9 cellular contexts compared by ENCODE assay signal in genomic region chr22:25747245-25747944, GRCh38. TPM values are rescaled to one million over a fixed set of nuclear protein-coding genes. Genes with fewer than 3 reads are reported as not detected.
A peak's percentile ranks its signal among the peaks of the same experiment; 100 is the strongest.
DNase-seq lines count a peak whose midpoint lies in the region; ATAC-seq and TF ChIP-seq lines count a peak whose summit lies in the region.
"Had no signal": no experiment of that assay in that cellular context is flagged by ENCODE, and none has a peak within 500 bp of the region (broad histone marks: within the 10 kb centered on the region; RNA-seq: fewer than 3 reads in every experiment).

No MANE protein-coding gene starts in this region.

- H3K4me1 Mint-ChIP-seq in activated T-cell treated with anti-CD3 and anti-CD28 coated beads, Interleukin-2, amount 50 U/mL, for 24 hours (ENCODE audit: low read depth): peaks cover 34% of the 10 kb centered on the region

- no peak overlapping the region for H3K27ac Mint-ChIP-seq in activated T-cell treated with anti-CD3 and anti-CD28 coated beads, Interleukin-2, amount 50 U/mL, for 24 hours

- no peak overlapping the region for H3K4me3 Mint-ChIP-seq in activated T-cell treated with anti-CD3 and anti-CD28 coated beads, Interleukin-2, amount 50 U/mL, for 24 hours

- no peaks in the 10 kb centered on the region for H3K36me3 Mint-ChIP-seq in activated T-cell treated with anti-CD3 and anti-CD28 coated beads, Interleukin-2, amount 50 U/mL, for 24 hours (ENCODE audit: low read depth)

- TF ChIP-seq CTCF in RWPE1 (conservative IDR thresholded peaks at IDR 0.05; ENCODE audit: low read depth): no peak

- peak overlapping the region; percentile 56 for H3K27ac ChIP-seq in RWPE1
- H3K27ac ChIP-seq: neutrophil had no signal

- peak; percentile 92 for DNase-seq in GM04503 (ENCODE audit: low read depth)
- DNase-seq in RWPE1 (ENCODE audit: low spot score): peak; percentile 36
- peak; percentile 64 to 75 for DNase-seq in erythroblast (lab: John Stamatoyannopoulos, UW)
- DNase-seq in posterior vena cava (ENCODE audit: low spot score): peak; percentile 94
- no peak for DNase-seq in activated T-cell treated with anti-CD3 and anti-CD28 coated beads, Interleukin-2, amount 50 U/mL, for 48 hours
- DNase-seq in activated T-cell treated with anti-CD3 and anti-CD28 coated beads, Interleukin-2, amount 50 U/mL, for 24 hours: no peak

- ATAC-seq in GM21619 (IDR thresholded peaks at IDR 0.05; ENCODE audit: unreplicated experiment) (no peak), HG02840 (IDR thresholded peaks at IDR 0.05; ENCODE audit: low FRiP score, unreplicated experiment) (no peak)

- H3K9me3 Mint-ChIP-seq in activated T-cell treated with anti-CD3 and anti-CD28 coated beads, Interleukin-2, amount 50 U/mL, for 24 hours: no peaks in the 10 kb centered on the region

- peaks cover 16% of the 10 kb centered on the region for H3K27me3 Mint-ChIP-seq in activated T-cell treated with anti-CD3 and anti-CD28 coated beads, Interleukin-2, amount 50 U/mL, for 24 hours

- intact Hi-C loops in posterior vena cava (cut with DNase I): no loop called here

- TF ChIP-seq POLR2A in erythroblast (IDR thresholded peaks at IDR 0.05; ENCODE audit: low read length): no peak

- POLR2A ChIA-PET in RWPE1 (lab: Yijun Ruan, JAX; ENCODE audit: low non-redundant PET): no interaction called here

- CTCF ChIA-PET in RWPE1 (lab: Yijun Ruan, JAX): no interaction called here

RNA-seq across cellular contexts. Expression of gene MYO18B, which starts 5.4 kb away (rescaled TPM):
- total RNA-seq in posterior vena cava: under 1 TPM; 0.23 to 0.38 TPM

Comparison
In these comparisons a context has a peak if more than half of its experiments do, and no peak if none do; other contexts are left out.
1. DNase-seq: peak in GM04503 (single experiment), RWPE1 (single experiment), erythroblast (2 of 2) and posterior vena cava (single experiment); none in activated T-cell treated with anti-CD3 and anti-CD28 coated beads, Interleukin-2, amount 50 U/mL, for 48 hours (0 of 2) and activated T-cell treated with anti-CD3 and anti-CD28 coated beads, Interleukin-2, amount 50 U/mL, for 24 hours (single experiment).